In genomic region chr2:48227617-48228344, GRCh38 we compare ENCODE assay signal across 10 cellular contexts.
DNase-seq lines count a peak whose midpoint lies in the region; ATAC-seq and TF ChIP-seq lines count a peak whose summit lies in the region.
"Had no signal": no experiment of that assay in that cellular context is flagged by ENCODE, and none has a peak within 500 bp of the region (broad histone marks: within the 10 kb centered on the region; RNA-seq: fewer than 3 reads in every experiment).

No MANE protein-coding gene starts in this region.

- in situ Hi-C loops in GM13976 (cut with MboI; ENCODE audit: low sequenced_read_pairs, unreplicated experiment): no loop called here

- DNase-seq in GM13976 (ENCODE audit: low spot score) (peak; percentile 43), inferior parietal cortex (ENCODE audit: extremely low spot score) (peak; percentile 50), foreskin fibroblast (no peak), kidney tubule cell (ENCODE audit: low spot score) (no peak), AG08395 (ENCODE audit: low spot score) (no peak), NCI-H1436 treated with DMSO at 0.1 percent for 48 hours (lab: John Stamatoyannopoulos, UW) (no peak)

- TF ChIP-seq CTCF in GM13976 (IDR thresholded peaks at IDR 0.05; ENCODE audit: borderline replicate concordance, control extremely low read depth, extremely low read depth, insufficient read depth, missing control alignments): no peak
- no peak for TF ChIP-seq CTCF in foreskin fibroblast (IDR thresholded peaks at IDR 0.05; ENCODE audit: low read depth, low read length)

- peak; percentile 88 for ATAC-seq in GM21529 (IDR thresholded peaks at IDR 0.05; ENCODE audit: unreplicated experiment)
- ATAC-seq in HG03460 (IDR thresholded peaks at IDR 0.05; ENCODE audit: unreplicated experiment): peak; percentile 92
- ATAC-seq: activated naive CD4-positive, alpha-beta T cell treated with anti-CD3 and anti-CD28 coated beads, Interleukin-2, amount 50 U/mL, for 72 hours; SK-N-SH treated with all-trans-retinoic acid at 6 μM for 48 hours had no signal

- no peak overlapping the region for H3K4me3 ChIP-seq in foreskin fibroblast (ENCODE audit: low read depth in 1 of 2, low read length in 2 of 2)

Comparison
In these comparisons a context has a peak if more than half of its experiments do, and no peak if none do; other contexts are left out.
1. DNase-seq: peak in GM13976 (single experiment) and inferior parietal cortex (single experiment); none in foreskin fibroblast (0 of 2), kidney tubule cell (single experiment), AG08395 (single experiment) and NCI-H1436 treated with DMSO at 0.1 percent for 48 hours (single experiment).